Comparison of ENCODE assay signal across 8 cellular contexts in genomic region chr5:139669681-139670368, GRCh38. TPM values are rescaled to one million over a fixed set of nuclear protein-coding genes. Genes with fewer than 3 reads are reported as not detected.
DNase-seq lines count a peak whose midpoint lies in the region; ATAC-seq and TF ChIP-seq lines count a peak whose summit lies in the region.

No MANE protein-coding gene starts in this region.

- no peaks in the 10 kb centered on the region for H3K9me2 ChIP-seq in Loucy (replicated peaks; ENCODE audit: low read depth, low read length)

- peak overlapping the region; percentile 70 for H3K4me3 ChIP-seq in Loucy (ENCODE audit: low read length, poor library complexity, severe bottlenecking)

- DNase-seq in GDM1 (lab: John Stamatoyannopoulos, UW) (peak; percentile 90), NCI-H128 (lab: John Stamatoyannopoulos, UW; ENCODE audit: unreplicated experiment) (no peak), NCI-H510A (lab: John Stamatoyannopoulos, UW) (no peak), LoVo (ENCODE audit: low spot score) (no peak)
- no peak for DNase-seq in natural killer cell treated with Interleukin-12 subunit alpha and Interleukin-12 subunit beta and Interleukin-15 and Interleukin-18, amount 100 ng/mL, for 72 hours (ENCODE audit: low spot score)

- peaks cover 77% of the 10 kb centered on the region for H3K4me1 ChIP-seq in Loucy (ENCODE audit: insufficient read depth, low read length, poor library complexity, severe bottlenecking)

- TF ChIP-seq CTCF in Loucy (conservative IDR thresholded peaks at IDR 0.05; ENCODE audit: low read length) (no peak), brain (conservative IDR thresholded peaks at IDR 0.05) (no peak)

- peak overlapping the region; percentile 96 to 99 (median 97) for H3K27ac Mint-ChIP-seq in brain
- H3K27ac Mint-ChIP-seq in natural killer cell treated with Interleukin-12 subunit alpha and Interleukin-12 subunit beta and Interleukin-15 and Interleukin-18, amount 100 ng/mL, for 72 hours: peak overlapping the region; percentile 95 to 96

- peak overlapping the region; percentile 93 for H3K9ac ChIP-seq in Loucy (ENCODE audit: low read depth, low read length, poor library complexity, severe bottlenecking)

- H3K9me3 Mint-ChIP-seq in brain: no peaks in the 10 kb centered on the region
- H3K9me3 Mint-ChIP-seq in natural killer cell treated with Interleukin-12 subunit alpha and Interleukin-12 subunit beta and Interleukin-15 and Interleukin-18, amount 100 ng/mL, for 72 hours: no peaks in the 10 kb centered on the region

- no peaks in the 10 kb centered on the region for H3K36me3 Mint-ChIP-seq in brain
- no peaks in the 10 kb centered on the region for H3K36me3 Mint-ChIP-seq in natural killer cell treated with Interleukin-12 subunit alpha and Interleukin-12 subunit beta and Interleukin-15 and Interleukin-18, amount 100 ng/mL, for 72 hours

- H2AFZ ChIP-seq in Loucy (ENCODE audit: low read length): no peak overlapping the region

- peaks cover 2% of the 10 kb centered on the region; the same call in 1 of the 2 replicates for H3K36me3 ChIP-seq in Loucy (ENCODE audit: insufficient read depth, low read length)

- peaks cover 76% of the 10 kb centered on the region for H4K20me1 ChIP-seq in Loucy (ENCODE audit: insufficient read depth, low read length, poor library complexity, severe bottlenecking)

- H3K4me2 ChIP-seq in Loucy (ENCODE audit: low read depth, low read length, poor library complexity, severe bottlenecking): peak overlapping the region; percentile 98

- H3F3A ChIP-seq in Loucy (ENCODE audit: low read depth): peaks cover 10% of the 10 kb centered on the region

- peak; percentile 27 for ATAC-seq in GM21576 (IDR thresholded peaks at IDR 0.05; ENCODE audit: unreplicated experiment)
- ATAC-seq in natural killer cell treated with Interleukin-12 subunit alpha and Interleukin-12 subunit beta and Interleukin-15 and Interleukin-18, amount 100 ng/mL, for 72 hours: peak; percentile 51 to 52

- H3K79me2 ChIP-seq in Loucy (ENCODE audit: insufficient read depth, low read length): peaks cover 91% of the 10 kb centered on the region

- H3K27me3 ChIP-seq in Loucy (ENCODE audit: insufficient read depth, low read length, poor library complexity, severe bottlenecking): no peaks in the 10 kb centered on the region

- peak overlapping the region; percentile 65 to 81 (median 71) for H3K4me3 Mint-ChIP-seq in brain
- H3K4me3 Mint-ChIP-seq in natural killer cell treated with Interleukin-12 subunit alpha and Interleukin-12 subunit beta and Interleukin-15 and Interleukin-18, amount 100 ng/mL, for 72 hours: peak overlapping the region; percentile 91

- H3K9me3 ChIP-seq in Loucy (ENCODE audit: insufficient read depth, low read depth, low read length): no peaks in the 10 kb centered on the region

- H3K27me3 Mint-ChIP-seq in brain: peaks cover 4% of the 10 kb centered on the region
- H3K27me3 Mint-ChIP-seq in natural killer cell treated with Interleukin-12 subunit alpha and Interleukin-12 subunit beta and Interleukin-15 and Interleukin-18, amount 100 ng/mL, for 72 hours: no peaks in the 10 kb centered on the region

- peaks cover 98% of the 10 kb centered on the region for H3K4me1 Mint-ChIP-seq in brain
- peaks cover 47 to 55% of the 10 kb centered on the region in 2 donors for H3K4me1 Mint-ChIP-seq in natural killer cell treated with Interleukin-12 subunit alpha and Interleukin-12 subunit beta and Interleukin-15 and Interleukin-18, amount 100 ng/mL, for 72 hours (ENCODE audit: low read depth in 2 of 2)

RNA-seq across cellular contexts. Expression of gene CXXC5, which starts 21.7 kb away (rescaled TPM):
- 79.7 TPM for polyA plus RNA-seq in brain (ENCODE audit: insufficient read depth, low read depth, low replicate concordance)
- total RNA-seq in natural killer cell treated with Interleukin-12 subunit alpha and Interleukin-12 subunit beta and Interleukin-15 and Interleukin-18, amount 100 ng/mL, for 72 hours: 1 to 10 TPM; 4.7 to 9.0 TPM
